ENCODE assay signal across 9 cellular contexts in genomic region chr1:168408531-168409242, GRCh38.
DNase-seq lines count a peak whose midpoint lies in the region; ATAC-seq and TF ChIP-seq lines count a peak whose summit lies in the region.
"Had no signal": no experiment of that assay in that cellular context is flagged by ENCODE, and none has a peak within 500 bp of the region (broad histone marks: within the 10 kb centered on the region; RNA-seq: fewer than 3 reads in every experiment).

No MANE protein-coding gene starts in this region.

- H3K4me1 ChIP-seq in endodermal cell (ENCODE audit: control insufficient read depth, insufficient read depth, low read length): no peaks in the 10 kb centered on the region
- H3K4me1 ChIP-seq: adrenal gland had no signal

- H3K27me3 ChIP-seq in endodermal cell (ENCODE audit: control insufficient read depth, insufficient read depth, low read length, poor library complexity, severe bottlenecking): no peaks in the 10 kb centered on the region
- H3K27me3 ChIP-seq: adrenal gland had no signal

- H3K9ac ChIP-seq in endodermal cell (ENCODE audit: extremely low read depth, low read length, poor library complexity, severe bottlenecking): no peak overlapping the region

- WGBS in endodermal cell (ENCODE audit: insufficient coverage in 1 of 2, insufficient read length in 1 of 2), 2 experiments: 74 to 79% methylated on average over 3 to 5 of the region's 6 CpGs
- 58 to 65% methylated on average over 6 of the region's 6 CpGs for WGBS in lower leg skin, 2 donors

- H3K27ac ChIP-seq in endodermal cell (ENCODE audit: low read depth, low read length): no peak overlapping the region
- H3K27ac ChIP-seq: adrenal gland had no signal

- H3K27ac Mint-ChIP-seq in endodermal cell: no peak overlapping the region

- no peaks in the 10 kb centered on the region for H3K27me3 Mint-ChIP-seq in endodermal cell (ENCODE audit: insufficient read depth)

- H3K4me1 Mint-ChIP-seq in endodermal cell: peaks cover 3% of the 10 kb centered on the region

- no peaks in the 10 kb centered on the region for H3K36me3 ChIP-seq in endodermal cell (ENCODE audit: control insufficient read depth, insufficient read depth, low read length)
- H3K36me3 ChIP-seq: adrenal gland had no signal

- no peak for TF ChIP-seq POLR2A in lower leg skin (IDR thresholded peaks at IDR 0.05)

- DNase-seq in COLO668 (lab: John Stamatoyannopoulos, UW; ENCODE audit: unreplicated experiment) (peak; percentile 9), endodermal cell (peak; percentile 24), G401 (ENCODE audit: low spot score) (no peak), lower leg skin (ENCODE audit: low spot score in 2 of 2) (no peak), NCI-H187 (lab: John Stamatoyannopoulos, UW) (no peak)
- DNase-seq in activated CD4-positive, alpha-beta T cell treated with anti-CD3 and anti-CD28 coated beads for 24 hours (ENCODE audit: low read depth in 2 of 2): peak; percentile 33 to 53
- peak; percentile 19 to 36 for DNase-seq in stimulated activated CD8-positive, alpha-beta memory T cell treated with anti-CD3 and anti-CD28 coated beads, Interleukin-2, amount 100 ng/mL, for 48 hours (ENCODE audit: low read depth in 2 of 2)

- intact Hi-C loops in lower leg skin (cut with DNase I; ENCODE audit: low total_unique reads): no loop called here

- H3K4me3 Mint-ChIP-seq in endodermal cell: no peak overlapping the region

- H3K9me3 ChIP-seq in endodermal cell (ENCODE audit: control insufficient read depth, low read length): peaks cover 12% of the 10 kb centered on the region
- H3K9me3 ChIP-seq: adrenal gland had no signal

- no peak overlapping the region for H3K4me3 ChIP-seq in endodermal cell (ENCODE audit: low read length)
- H3K4me3 ChIP-seq in lower leg skin (ENCODE audit: low read depth, poor library complexity, severe bottlenecking): no peak overlapping the region
- H3K4me3 ChIP-seq: adrenal gland had no signal

- H3K9me3 Mint-ChIP-seq in endodermal cell: peaks cover 4% of the 10 kb centered on the region

- TF ChIP-seq CTCF in endodermal cell (conservative IDR thresholded peaks at IDR 0.05) (no peak), lower leg skin (IDR thresholded peaks at IDR 0.05) (no peak)

- H3K36me3 Mint-ChIP-seq in endodermal cell (ENCODE audit: low read depth): peaks cover 7% of the 10 kb centered on the region

- in situ Hi-C loops in G401 (cut with HindIII; ENCODE audit: low sequenced_read_pairs): no loop called here

- peak; percentile 73 for ATAC-seq in HG02852 (IDR thresholded peaks at IDR 0.05; ENCODE audit: unreplicated experiment)

Comparison
In these comparisons a context has a peak if more than half of its experiments do, and no peak if none do; other contexts are left out.
1. DNase-seq: peak in COLO668 (single experiment), activated CD4-positive, alpha-beta T cell treated with anti-CD3 and anti-CD28 coated beads for 24 hours (2 of 2), endodermal cell (single experiment) and stimulated activated CD8-positive, alpha-beta memory T cell treated with anti-CD3 and anti-CD28 coated beads, Interleukin-2, amount 100 ng/mL, for 48 hours (2 of 2); none in G401 (single experiment), lower leg skin (0 of 2) and NCI-H187 (0 of 2).